ENCODE assay signal across 9 cellular contexts in the genomic region with DNA sequence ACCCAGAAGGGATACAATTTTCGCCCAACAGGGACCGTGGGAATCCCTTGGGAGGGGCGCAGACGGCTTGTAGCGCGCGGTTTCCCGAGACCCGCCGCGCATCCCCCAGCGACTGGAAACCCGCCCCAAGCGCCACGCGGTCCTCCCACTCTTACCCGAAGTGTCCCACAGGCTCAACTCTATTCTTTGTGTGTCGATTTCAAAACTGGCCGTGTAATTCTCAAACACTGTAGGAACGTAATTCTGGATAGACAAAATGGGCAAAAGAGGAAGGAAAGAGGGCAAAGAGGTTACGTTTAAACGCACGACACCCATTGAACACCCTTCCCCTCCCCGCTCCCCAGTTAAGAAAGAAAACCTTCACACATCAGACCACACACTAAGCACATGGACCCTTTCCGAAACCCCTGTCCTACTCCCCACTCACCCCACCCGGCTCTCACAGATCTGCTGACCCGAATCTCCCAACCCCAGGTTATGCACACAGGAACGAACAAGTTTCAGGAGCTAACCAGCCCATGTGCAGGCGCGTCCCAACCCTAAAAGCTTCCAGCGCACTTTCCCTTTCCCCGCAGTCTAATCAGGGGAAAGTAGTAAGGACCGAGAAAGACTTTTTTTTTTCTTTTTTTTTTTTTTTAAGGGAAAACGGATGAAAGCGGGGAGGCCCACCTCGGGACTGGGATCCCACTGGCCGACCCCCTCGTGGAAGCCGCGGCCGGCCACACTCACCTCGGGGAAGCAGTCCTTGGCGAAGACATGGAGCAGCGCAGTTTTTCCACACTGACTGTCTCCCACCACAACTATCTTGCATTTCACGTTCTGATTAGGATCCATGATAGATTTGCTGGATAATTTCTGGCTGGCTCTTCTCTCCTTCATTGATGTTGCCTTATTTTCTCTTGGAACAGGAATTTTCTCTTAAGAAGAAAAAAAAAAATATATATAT. TPM values are rescaled to one million over a fixed set of nuclear protein-coding genes. Genes with fewer than 3 reads are reported as not detected.
A peak's percentile ranks its signal among the peaks of the same experiment; 100 is the strongest.
DNase-seq lines count a peak whose midpoint lies in the region; ATAC-seq and TF ChIP-seq lines count a peak whose summit lies in the region.
"Had no signal": no experiment of that assay in that cellular context is flagged by ENCODE, and none has a peak within 500 bp of the region (broad histone marks: within the 10 kb centered on the region; RNA-seq: fewer than 3 reads in every experiment).

No MANE protein-coding gene starts in this region.

- H3K4me1 ChIP-seq in right atrium auricular region (peaks cover 0 to 29% of the 10 kb centered on the region in 2 donors), sigmoid colon (peaks cover 0 to 37% (median 30%) of the 10 kb centered on the region in 4 donors)

- no peak for TF ChIP-seq EP300 in sigmoid colon (IDR thresholded peaks at IDR 0.05)

- TF ChIP-seq CTCF in AG10803 (conservative IDR thresholded peaks at IDR 0.05; ENCODE audit: low read length), result no peak
- TF ChIP-seq CTCF in right atrium auricular region (IDR thresholded peaks at IDR 0.05), result peak in 1 of 2 donors; percentile 10
- no peak for TF ChIP-seq CTCF in sigmoid colon (IDR thresholded peaks at IDR 0.05)

- no peak for DNase-seq in AG10803 (ENCODE audit: low read depth)
- peak; percentile 34 for DNase-seq in HEK293T (ENCODE audit: extremely low spot score)
- DNase-seq in activated T-helper 2 cell treated with anti-CD3 and anti-CD28 coated beads, Interferon-gamma antibody, Interleukin-2, Interleukin-4, amounts not matched to agents 10 μg/mL and 5 μg/mL and 100 μg/mL, durations not matched to agents 14 hours and 24 hours and 36 hours (ENCODE audit: low spot score), result no peak
- peak; percentile 67 for DNase-seq in right atrium auricular region (ENCODE audit: low spot score)
- peak; percentile 80 for DNase-seq in sigmoid colon
- no peak for DNase-seq in occipital lobe (lab: John Stamatoyannopoulos, UW)

- no peak for ATAC-seq in HG02970 (IDR thresholded peaks at IDR 0.05; ENCODE audit: low FRiP score, unreplicated experiment)
- no peak for ATAC-seq in GM18868 (IDR thresholded peaks at IDR 0.05; ENCODE audit: unreplicated experiment)

- no peaks in the 10 kb centered on the region for H3K36me3 ChIP-seq in right atrium auricular region
- no peaks in the 10 kb centered on the region for H3K36me3 ChIP-seq in sigmoid colon

- TF ChIP-seq POLR2A in sigmoid colon (IDR thresholded peaks at IDR 0.05), result no peak

- intact Hi-C loops in activated T-helper 2 cell treated with anti-CD3 and anti-CD28 coated beads, Interferon-gamma antibody, Interleukin-2, Interleukin-4, amounts not matched to agents 10 μg/mL and 5 μg/mL and 100 μg/mL, durations not matched to agents 14 hours and 24 hours and 36 hours (cut with micrococcal nuclease), result loop anchor here (1.0 kb wide), 1 partner anchor 890 kb away; no protein-coding TSS in a partner anchor
- intact Hi-C loops in sigmoid colon (cut with DNase I), result loop anchor here (2.0 to 10.0 kb wide), 8 partner anchors 205 to 890 kb away; no protein-coding TSS in a partner anchor

- WGBS in sigmoid colon, 2 donors, result 1 to 3% methylated on average over 45 of the region's 45 CpGs

- CTCF ChIA-PET in HEK293T (lab: Yijun Ruan, JAX), result interaction anchor here (0.6 to 0.7 kb wide), 2 partner anchors 20 to 264 kb away, joined by 3 to 5 read pairs; no protein-coding TSS in a partner anchor

- H3K9me3 ChIP-seq in right atrium auricular region, result no peaks in the 10 kb centered on the region
- H3K9me3 ChIP-seq in sigmoid colon, result no peaks in the 10 kb centered on the region

- no peaks in the 10 kb centered on the region for H3K9me3 Mint-ChIP-seq in activated T-helper 2 cell treated with anti-CD3 and anti-CD28 coated beads, Interferon-gamma antibody, Interleukin-2, Interleukin-4, amounts not matched to agents 10 μg/mL and 5 μg/mL and 100 μg/mL, durations not matched to agents 14 hours and 24 hours and 36 hours

- no peak overlapping the region for H3K27ac Mint-ChIP-seq in activated T-helper 2 cell treated with anti-CD3 and anti-CD28 coated beads, Interferon-gamma antibody, Interleukin-2, Interleukin-4, amounts not matched to agents 10 μg/mL and 5 μg/mL and 100 μg/mL, durations not matched to agents 14 hours and 24 hours and 36 hours
- H3K27ac Mint-ChIP-seq: memory B cell had no signal

- POLR2A ChIA-PET in HEK293T (lab: Yijun Ruan, JAX), result interaction anchor here (0.7 kb wide), 2 partner anchors 79 to 104 kb away, joined by 3 read pairs; no protein-coding TSS in a partner anchor

- H3K4me3 ChIP-seq in AG10803 (ENCODE audit: low read length) (peak overlapping the region; percentile 95), right atrium auricular region (peak overlapping the region; percentile 64 to 69), sigmoid colon (peak overlapping the region; percentile 67 to 81 (median 78))

- peak overlapping the region; percentile 92 to 97 for H3K27ac ChIP-seq in right atrium auricular region
- peak overlapping the region; percentile 90 to 96 (median 90) for H3K27ac ChIP-seq in sigmoid colon

- H3K27me3 Mint-ChIP-seq in activated T-helper 2 cell treated with anti-CD3 and anti-CD28 coated beads, Interferon-gamma antibody, Interleukin-2, Interleukin-4, amounts not matched to agents 10 μg/mL and 5 μg/mL and 100 μg/mL, durations not matched to agents 14 hours and 24 hours and 36 hours (ENCODE audit: low read depth), result peaks cover 46% of the 10 kb centered on the region

- H3K36me3 Mint-ChIP-seq in activated T-helper 2 cell treated with anti-CD3 and anti-CD28 coated beads, Interferon-gamma antibody, Interleukin-2, Interleukin-4, amounts not matched to agents 10 μg/mL and 5 μg/mL and 100 μg/mL, durations not matched to agents 14 hours and 24 hours and 36 hours (ENCODE audit: low read depth), result no peaks in the 10 kb centered on the region

- peak overlapping the region; percentile 48 for H3K4me3 Mint-ChIP-seq in activated T-helper 2 cell treated with anti-CD3 and anti-CD28 coated beads, Interferon-gamma antibody, Interleukin-2, Interleukin-4, amounts not matched to agents 10 μg/mL and 5 μg/mL and 100 μg/mL, durations not matched to agents 14 hours and 24 hours and 36 hours (ENCODE audit: low read depth)
- H3K4me3 Mint-ChIP-seq: memory B cell had no signal

- H3K27me3 ChIP-seq in right atrium auricular region (no peaks in the 10 kb centered on the region), sigmoid colon (no peaks in the 10 kb centered on the region)

- peaks cover 12% of the 10 kb centered on the region for H3K4me1 Mint-ChIP-seq in activated T-helper 2 cell treated with anti-CD3 and anti-CD28 coated beads, Interferon-gamma antibody, Interleukin-2, Interleukin-4, amounts not matched to agents 10 μg/mL and 5 μg/mL and 100 μg/mL, durations not matched to agents 14 hours and 24 hours and 36 hours (ENCODE audit: low read depth)

TF ChIP-seq in HEK293T, 16 proteins besides CTCF, POLR2A, EP300 and RAD21:
- TF ChIP-seq SUZ12 (IDR thresholded peaks at IDR 0.05), result no peak
- no peak for TF ChIP-seq HDGF (IDR thresholded peaks at IDR 0.05; ENCODE audit: borderline replicate concordance)
- TF ChIP-seq, protein P1, sequence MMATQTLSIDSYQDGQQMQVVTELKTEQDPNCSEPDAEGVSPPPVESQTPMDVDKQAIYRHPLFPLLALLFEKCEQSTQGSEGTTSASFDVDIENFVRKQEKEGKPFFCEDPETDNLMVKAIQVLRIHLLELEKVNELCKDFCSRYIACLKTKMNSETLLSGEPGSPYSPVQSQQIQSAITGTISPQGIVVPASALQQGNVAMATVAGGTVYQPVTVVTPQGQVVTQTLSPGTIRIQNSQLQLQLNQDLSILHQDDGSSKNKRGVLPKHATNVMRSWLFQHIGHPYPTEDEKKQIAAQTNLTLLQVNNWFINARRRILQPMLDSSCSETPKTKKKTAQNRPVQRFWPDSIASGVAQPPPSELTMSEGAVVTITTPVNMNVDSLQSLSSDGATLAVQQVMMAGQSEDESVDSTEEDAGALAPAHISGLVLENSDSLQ (IDR thresholded peaks at IDR 0.05), result no peak
- peak; percentile 37; the same call in 1 of the 2 replicates for TF ChIP-seq L3MBTL2 (conservative IDR thresholded peaks at IDR 0.05)
- TF ChIP-seq TARDBP (IDR thresholded peaks at IDR 0.05), result peak; percentile 65; the same call in 1 of the 2 replicates
- no peak for TF ChIP-seq FOXA1 (IDR thresholded peaks at IDR 0.05)
- TF ChIP-seq ARNT (IDR thresholded peaks at IDR 0.05), result no peak
- peak; percentile 7; the same call in 1 of the 2 replicates for TF ChIP-seq ZNF384 (IDR thresholded peaks at IDR 0.05)
- no peak for TF ChIP-seq SP1 (IDR thresholded peaks at IDR 0.05)

RNA-seq across cellular contexts. Expression of a gene that starts 0.7 kb away (rescaled TPM):
- not detected in 2 replicates for total RNA-seq in activated T-helper 2 cell treated with anti-CD3 and anti-CD28 coated beads, Interferon-gamma antibody, Interleukin-2, Interleukin-4, amounts not matched to agents 10 μg/mL and 5 μg/mL and 100 μg/mL, durations not matched to agents 14 hours and 24 hours and 36 hours
- total RNA-seq in right atrium auricular region, result 10 to 100 TPM in 1 of 2 donors, 1 to 10 TPM in 1; 9.6 to 25.4 TPM
- total RNA-seq in sigmoid colon, result 100 to 1,000 TPM in 1 of 4 donors, 10 to 100 TPM in 3; 28.9 to 171 (median 30.5) TPM
- 10 to 100 TPM; 22.3 to 45.0 (median 41.6) TPM for polyA plus RNA-seq in sigmoid colon
- 164 TPM for total RNA-seq in occipital lobe

Comparison
In these comparisons a context has a peak if more than half of its experiments do, and no peak if none do; other contexts are left out.
1. DNase-seq: peak in HEK293T (single experiment), right atrium auricular region (single experiment) and sigmoid colon (single experiment); none in AG10803 (single experiment), activated T-helper 2 cell treated with anti-CD3 and anti-CD28 coated beads, Interferon-gamma antibody, Interleukin-2, Interleukin-4, amounts not matched to agents 10 μg/mL and 5 μg/mL and 100 μg/mL, durations not matched to agents 14 hours and 24 hours and 36 hours (single experiment) and occipital lobe (single experiment).
2. RNA of a gene that starts 0.7 kb away (total RNA-seq): 164 TPM in occipital lobe (single experiment), 28.9 to 171 TPM in sigmoid colon and 9.6 to 25.4 TPM in right atrium auricular region; not detected in activated T-helper 2 cell treated with anti-CD3 and anti-CD28 coated beads, Interferon-gamma antibody, Interleukin-2, Interleukin-4, amounts not matched to agents 10 μg/mL and 5 μg/mL and 100 μg/mL, durations not matched to agents 14 hours and 24 hours and 36 hours; every median in the first group is over 10 times any median in the second.
3. Peak in every context shown above with its lines, with median percentiles within 50 percentile points of each other: H3K4me3 ChIP-seq.